25 cellular contexts compared by ENCODE assay signal in genomic region chr2:71600572-71600971, GRCh38.
"Had no signal": no experiment of that assay in that cellular context is flagged by ENCODE, and none has a peak within 500 bp of the region (broad histone marks: within the 10 kb centered on the region; RNA-seq: fewer than 3 reads in every experiment).

No MANE protein-coding gene starts in this region.

- H3K27ac ChIP-seq: adrenal gland, brain microvascular endothelial cell, esophagus muscularis mucosa, foreskin keratinocyte, hepatocyte, left lung, tibial artery, upper lobe of right lung had no signal

- H3K27me3 ChIP-seq: adrenal gland, brain microvascular endothelial cell, esophagus muscularis mucosa, left lung, tibial artery, upper lobe of right lung had no signal

- H3K4me2 ChIP-seq: hepatocyte had no signal

- DNase-seq: activated CD4-positive, alpha-beta T cell treated with anti-CD3 and anti-CD28 coated beads for 36 hours; activated CD4-positive, alpha-beta T cell treated with anti-CD3 and anti-CD28 coated beads, Interleukin-2, amount 50 U/mL, for 4 hours; activated CD4-positive, CD25-positive, alpha-beta regulatory T cell; activated effector memory CD4-positive, alpha-beta T cell treated with Interleukin-2 at 50 U/mL for 16 hours; activated naive CD4-positive, alpha-beta T cell treated with anti-CD3 and anti-CD28 coated beads for 36 hours; activated naive CD8-positive, alpha-beta T cell treated with anti-CD3 and anti-CD28 coated beads for 36 hours; adrenal gland; brain microvascular endothelial cell; central memory CD4-positive, alpha-beta T cell; endodermal cell; foreskin keratinocyte; mucosa of descending colon; small intestine; stimulated activated CD4-positive, alpha-beta T cell treated with anti-CD3 and anti-CD28 coated beads, Interleukin-1b, Interleukin-23, amount 100 ng/mL, for 48 hours; stimulated activated CD4-positive, alpha-beta T cell treated with anti-CD3 and anti-CD28 coated beads, Interleukin-4, amount 100 ng/mL, for 4 hours; stimulated activated CD8-positive, alpha-beta memory T cell treated with anti-CD3 and anti-CD28 coated beads, Interleukin-4, amount 100 ng/mL, for 48 hours; stimulated activated naive CD8-positive, alpha-beta T cell treated with anti-CD3 and anti-CD28 coated beads, Interleukin-15, amount 100 ng/mL, for 72 hours had no signal

- H3K4me3 ChIP-seq: adrenal gland, esophagus muscularis mucosa, hepatocyte, left lung, mucosa of descending colon, tibial artery, upper lobe of right lung had no signal

- H3K27ac Mint-ChIP-seq: activated CD4-positive, alpha-beta T cell treated with anti-CD3 and anti-CD28 coated beads for 36 hours; activated naive CD4-positive, alpha-beta T cell treated with anti-CD3 and anti-CD28 coated beads for 36 hours; activated naive CD8-positive, alpha-beta T cell treated with anti-CD3 and anti-CD28 coated beads for 36 hours; dendritic cell treated with granulocyte-macrophage colony-stimulating factor and Interleukin-4, amounts not matched to agents 40 ng/mL and 50 ng/mL, for 4 days; endodermal cell; natural killer cell treated with Interleukin-12 subunit alpha and Interleukin-12 subunit beta and Interleukin-15 and Interleukin-18, amount 100 ng/mL, for 72 hours; stimulated activated memory B cell treated with anti-CD40 and anti-IgM and Interleukin-4, amounts not matched to agents 10 μg/mL and 1 μg/mL and 100 μg/mL, for 72 hours; stimulated activated naive CD8-positive, alpha-beta T cell treated with anti-CD3 and anti-CD28 coated beads, Interleukin-15, amount 100 ng/mL, for 72 hours had no signal

- H3K36me3 ChIP-seq: adrenal gland, brain microvascular endothelial cell, upper lobe of right lung had no signal

- H3K9me3 Mint-ChIP-seq: activated naive CD4-positive, alpha-beta T cell treated with anti-CD3 and anti-CD28 coated beads for 36 hours; activated naive CD8-positive, alpha-beta T cell treated with anti-CD3 and anti-CD28 coated beads for 36 hours; dendritic cell treated with granulocyte-macrophage colony-stimulating factor and Interleukin-4, amounts not matched to agents 40 ng/mL and 50 ng/mL, for 4 days; endodermal cell; natural killer cell treated with Interleukin-12 subunit alpha and Interleukin-12 subunit beta and Interleukin-15 and Interleukin-18, amount 100 ng/mL, for 72 hours; stimulated activated memory B cell treated with anti-CD40 and anti-IgM and Interleukin-4, amounts not matched to agents 10 μg/mL and 1 μg/mL and 100 μg/mL, for 72 hours; stimulated activated naive CD8-positive, alpha-beta T cell treated with anti-CD3 and anti-CD28 coated beads, Interleukin-15, amount 100 ng/mL, for 72 hours had no signal

- H3K4me1 ChIP-seq: adrenal gland, foreskin keratinocyte had no signal

- H3K36me3 Mint-ChIP-seq: activated naive CD8-positive, alpha-beta T cell treated with anti-CD3 and anti-CD28 coated beads for 36 hours; natural killer cell treated with Interleukin-12 subunit alpha and Interleukin-12 subunit beta and Interleukin-15 and Interleukin-18, amount 100 ng/mL, for 72 hours; stimulated activated memory B cell treated with anti-CD40 and anti-IgM and Interleukin-4, amounts not matched to agents 10 μg/mL and 1 μg/mL and 100 μg/mL, for 72 hours had no signal

- H3K9me3 ChIP-seq: adrenal gland, esophagus muscularis mucosa, left lung, mucosa of descending colon, tibial artery, upper lobe of right lung had no signal

- H3K4me3 Mint-ChIP-seq: activated CD4-positive, alpha-beta T cell treated with anti-CD3 and anti-CD28 coated beads for 36 hours; activated naive CD4-positive, alpha-beta T cell treated with anti-CD3 and anti-CD28 coated beads for 36 hours; activated naive CD8-positive, alpha-beta T cell treated with anti-CD3 and anti-CD28 coated beads for 36 hours; dendritic cell treated with granulocyte-macrophage colony-stimulating factor and Interleukin-4, amounts not matched to agents 40 ng/mL and 50 ng/mL, for 4 days; endodermal cell; natural killer cell treated with Interleukin-12 subunit alpha and Interleukin-12 subunit beta and Interleukin-15 and Interleukin-18, amount 100 ng/mL, for 72 hours; stimulated activated memory B cell treated with anti-CD40 and anti-IgM and Interleukin-4, amounts not matched to agents 10 μg/mL and 1 μg/mL and 100 μg/mL, for 72 hours; stimulated activated naive CD8-positive, alpha-beta T cell treated with anti-CD3 and anti-CD28 coated beads, Interleukin-15, amount 100 ng/mL, for 72 hours had no signal
